Comparison of ENCODE assay signal across 2 cellular contexts in the genomic region with DNA sequence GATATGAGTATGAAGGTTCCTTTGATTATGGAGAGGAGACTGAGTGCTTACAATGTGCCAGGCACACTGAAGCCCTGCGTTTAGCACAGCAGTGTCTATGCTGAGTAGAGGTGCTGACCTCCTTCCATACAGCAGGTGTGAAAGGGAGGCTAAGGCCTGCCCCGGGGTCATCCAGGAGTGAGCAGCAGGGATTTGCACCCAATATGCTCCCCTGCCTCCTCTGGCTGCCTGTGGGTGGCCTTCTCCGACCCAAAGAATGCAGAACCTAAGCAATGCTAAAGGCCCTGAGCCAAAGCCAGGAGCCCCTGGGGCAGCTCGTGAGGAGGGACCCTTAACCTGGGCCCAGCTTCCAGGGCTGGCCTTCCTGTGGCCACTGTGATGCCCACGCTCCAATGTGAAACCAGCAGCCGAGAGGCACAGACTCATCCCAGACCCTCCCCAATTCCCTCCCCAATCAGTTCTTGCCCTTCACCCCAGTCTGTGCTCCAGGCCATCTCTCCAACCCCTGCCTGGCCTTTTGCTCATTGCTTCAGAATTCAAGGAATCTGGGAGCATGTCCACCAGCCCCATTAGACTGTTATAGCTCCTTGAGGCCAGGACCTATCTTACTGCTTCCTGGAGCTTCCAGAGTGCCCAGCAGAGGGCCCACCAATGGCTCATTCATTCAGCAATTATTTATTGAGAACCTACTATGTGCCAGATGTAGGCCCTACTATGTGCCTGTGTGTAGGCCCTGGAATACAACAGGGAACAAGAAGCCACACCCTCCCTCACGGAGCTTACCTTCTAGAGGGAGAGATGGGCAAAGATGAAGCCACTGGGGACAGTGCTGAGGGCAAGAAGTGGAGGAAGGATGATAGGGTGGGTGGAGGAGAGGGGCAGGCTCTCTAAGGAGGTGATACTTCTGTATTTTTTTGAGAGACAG.
TF ChIP-seq lines count a peak whose summit lies in the region.

No MANE protein-coding gene starts in this region.

TF ChIP-seq in SK-N-SH treated with all-trans-retinoic acid at 6 μM for 48 hours, 23 proteins besides CTCF, POLR2A, EP300 and RAD21 (continued from another document):
- TF ChIP-seq ZFP30 (CRISPR knock-in tag; IDR thresholded peaks at IDR 0.05) = no peak
- no peak for TF ChIP-seq TCF4 (CRISPR knock-in tag; IDR thresholded peaks at IDR 0.05; ENCODE audit: borderline replicate concordance)
- TF ChIP-seq, protein P1, sequence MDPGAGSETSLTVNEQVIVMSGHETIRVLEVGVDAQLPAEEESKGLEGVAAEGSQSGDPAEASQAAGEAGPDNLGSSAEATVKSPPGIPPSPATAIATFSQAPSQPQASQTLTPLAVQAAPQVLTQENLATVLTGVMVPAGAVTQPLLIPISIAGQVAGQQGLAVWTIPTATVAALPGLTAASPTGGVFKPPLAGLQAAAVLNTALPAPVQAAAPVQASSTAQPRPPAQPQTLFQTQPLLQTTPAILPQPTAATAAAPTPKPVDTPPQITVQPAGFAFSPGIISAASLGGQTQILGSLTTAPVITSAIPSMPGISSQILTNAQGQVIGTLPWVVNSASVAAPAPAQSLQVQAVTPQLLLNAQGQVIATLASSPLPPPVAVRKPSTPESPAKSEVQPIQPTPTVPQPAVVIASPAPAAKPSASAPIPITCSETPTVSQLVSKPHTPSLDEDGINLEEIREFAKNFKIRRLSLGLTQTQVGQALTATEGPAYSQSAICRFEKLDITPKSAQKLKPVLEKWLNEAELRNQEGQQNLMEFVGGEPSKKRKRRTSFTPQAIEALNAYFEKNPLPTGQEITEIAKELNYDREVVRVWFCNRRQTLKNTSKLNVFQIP (CRISPR knock-in tag; IDR thresholded peaks at IDR 0.05; ENCODE audit: borderline replicate concordance, low read depth) = no peak
- TF ChIP-seq ZNF8 (CRISPR knock-in tag; IDR thresholded peaks at IDR 0.05) = no peak
- no peak for TF ChIP-seq PPARA (CRISPR knock-in tag; IDR thresholded peaks at IDR 0.05; ENCODE audit: borderline replicate concordance)
- TF ChIP-seq ESRRG (CRISPR knock-in tag; IDR thresholded peaks at IDR 0.05) = no peak

TF ChIP-seq in SK-N-SH, 30 proteins besides CTCF, POLR2A, EP300 and RAD21 (continued from another document):
- TF ChIP-seq, protein P2, sequence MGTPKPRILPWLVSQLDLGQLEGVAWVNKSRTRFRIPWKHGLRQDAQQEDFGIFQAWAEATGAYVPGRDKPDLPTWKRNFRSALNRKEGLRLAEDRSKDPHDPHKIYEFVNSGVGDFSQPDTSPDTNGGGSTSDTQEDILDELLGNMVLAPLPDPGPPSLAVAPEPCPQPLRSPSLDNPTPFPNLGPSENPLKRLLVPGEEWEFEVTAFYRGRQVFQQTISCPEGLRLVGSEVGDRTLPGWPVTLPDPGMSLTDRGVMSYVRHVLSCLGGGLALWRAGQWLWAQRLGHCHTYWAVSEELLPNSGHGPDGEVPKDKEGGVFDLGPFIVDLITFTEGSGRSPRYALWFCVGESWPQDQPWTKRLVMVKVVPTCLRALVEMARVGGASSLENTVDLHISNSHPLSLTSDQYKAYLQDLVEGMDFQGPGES (IDR thresholded peaks at IDR 0.05; ENCODE audit: low read depth, low read length) = no peak
- TF ChIP-seq FOXJ3 (CRISPR knock-in tag; IDR thresholded peaks at IDR 0.05) (no peak), RCOR1 (IDR thresholded peaks at IDR 0.05; ENCODE audit: low read length) (no peak)
